1 cellular context compared by ENCODE assay signal in genomic region chr5:38413696-38414095, GRCh38.
TF ChIP-seq lines count a peak whose summit lies in the region.

No MANE protein-coding gene starts in this region.

TF ChIP-seq in K562, 482 proteins besides CTCF, POLR2A, EP300 and RAD21:
- TF ChIP-seq ZFP36 (IDR thresholded peaks at IDR 0.05; ENCODE audit: low read depth, low read length, partially characterized antibody), result no peak
- TF ChIP-seq KAT8 (IDR thresholded peaks at IDR 0.05; ENCODE audit: low read depth), result no peak
- TF ChIP-seq ZNF121 (CRISPR knock-in tag; conservative IDR thresholded peaks at IDR 0.05), result no peak
- TF ChIP-seq CEBPB (tag; IDR thresholded peaks at IDR 0.05), result no peak
- TF ChIP-seq NRF1 (conservative IDR thresholded peaks at IDR 0.05 in 1 of 2, IDR thresholded peaks at IDR 0.05 in 1 of 2), result peak; percentile 64 to 69
- TF ChIP-seq ZNF384 (IDR thresholded peaks at IDR 0.05; ENCODE audit: low read depth, low read length), result no peak
- no peak for TF ChIP-seq CBX3 (IDR thresholded peaks at IDR 0.05; ENCODE audit: borderline replicate concordance in 1 of 2, low read length in 2 of 2)
